ENCODE assay signal across 3 cellular contexts in genomic region chr7:122134793-122135192, GRCh38. TPM values are rescaled to one million over a fixed set of nuclear protein-coding genes. Genes with fewer than 3 reads are reported as not detected.
DNase-seq lines count a peak whose midpoint lies in the region; TF ChIP-seq lines count a peak whose summit lies in the region.
"Not testable (repeated sequence)": the region's sequence is repeated elsewhere in the genome, so short reads cannot be mapped to it uniquely, and the experiment has no call there.

No MANE protein-coding gene starts in this region.

- H2BK120ac ChIP-seq in trophoblast cell (ENCODE audit: insufficient read depth, low read length, poor library complexity): not testable (repeated sequence)

- H4K91ac ChIP-seq in trophoblast cell (ENCODE audit: low read depth, low read length): not testable (repeated sequence)

- H3K9me3 ChIP-seq in HEK293 (ENCODE audit: control insufficient read depth, insufficient read depth, low read depth, low read length); trophoblast cell (ENCODE audit: insufficient read depth, low read depth, low read length): not testable (repeated sequence)

- TF ChIP-seq CTCF in HEK293 (tag by site-specific recombination; IDR thresholded peaks at IDR 0.05): not testable (repeated sequence)

- not testable (repeated sequence) for H3K4me3 ChIP-seq in HEK293 (ENCODE audit: low read depth, low read length); trophoblast cell (ENCODE audit: low read depth, low read length)

- not testable (repeated sequence) for H3K18ac ChIP-seq in trophoblast cell (ENCODE audit: low read length)

- H2AFZ ChIP-seq in trophoblast cell (ENCODE audit: insufficient read depth, low read length, poor library complexity): not testable (repeated sequence)

- POLR2A ChIA-PET in HEK293 (lab: Yijun Ruan, JAX): not testable (repeated sequence)

- H2AK5ac ChIP-seq in trophoblast cell (ENCODE audit: low read length): not testable (repeated sequence)

- not testable (repeated sequence) for H2BK12ac ChIP-seq in trophoblast cell (ENCODE audit: low read length)

- not testable (repeated sequence) for H3K27ac ChIP-seq in HEK293 (ENCODE audit: extremely low read depth, low read depth, low read length); trophoblast cell (ENCODE audit: low read depth, low read length)
- peak overlapping the region; percentile 15 for H3K27ac ChIP-seq in epithelial cell of prostate

- not testable (repeated sequence) for H4K12ac ChIP-seq in trophoblast cell (ENCODE audit: low read depth, low read length)

- H3K27me3 ChIP-seq in trophoblast cell (ENCODE audit: insufficient read depth, low read length): not testable (repeated sequence)

- H3K79me1 ChIP-seq in trophoblast cell (ENCODE audit: low read length): not testable (repeated sequence)

- peaks cover 11% of the 10 kb centered on the region for H3K4me1 ChIP-seq in HEK293 (ENCODE audit: control insufficient read depth, insufficient read depth, low read length)
- H3K4me1 ChIP-seq in trophoblast cell (ENCODE audit: control insufficient read depth in 1 of 2, insufficient read depth in 2 of 2, low read length in 2 of 2): not testable (repeated sequence)

- not testable (repeated sequence) for H3K36me3 ChIP-seq in HEK293 (ENCODE audit: control insufficient read depth in 2 of 2, insufficient read depth in 1 of 2, low read length in 2 of 2); trophoblast cell (ENCODE audit: control insufficient read depth in 1 of 2, insufficient read depth in 2 of 2, low read length in 2 of 2)

- H3K4me2 ChIP-seq in trophoblast cell (ENCODE audit: low read length): not testable (repeated sequence)

- not testable (repeated sequence) for DNase-seq in epithelial cell of prostate (ENCODE audit: low read depth, low spot score); trophoblast cell

- not testable (repeated sequence) for H3K14ac ChIP-seq in trophoblast cell (ENCODE audit: low read length)

- not testable (repeated sequence) for H2BK5ac ChIP-seq in trophoblast cell (ENCODE audit: low read depth, low read length, poor library complexity)

- CTCF ChIA-PET in HEK293 (lab: Yijun Ruan, JAX): not testable (repeated sequence)

- WGBS in trophoblast cell (ENCODE audit: extremely low coverage, insufficient coverage, insufficient read length): no CpG with 5 or more reads among the region's 3 CpGs

- not testable (repeated sequence) for H3K23ac ChIP-seq in trophoblast cell (ENCODE audit: low read length)

- peak overlapping the region; percentile 75 for H3K4ac ChIP-seq in trophoblast cell (ENCODE audit: low read depth, low read length)

- H3K79me2 ChIP-seq in trophoblast cell (ENCODE audit: control insufficient read depth, insufficient read depth, low read length, poor library complexity): not testable (repeated sequence)

- H4K8ac ChIP-seq in trophoblast cell (ENCODE audit: low read depth, low read length): not testable (repeated sequence)

- H3K9ac ChIP-seq in trophoblast cell (ENCODE audit: low read length): not testable (repeated sequence)

TF ChIP-seq in HEK293, 187 proteins besides CTCF, POLR2A, EP300 and RAD21:
- TF ChIP-seq ZNF146 (tag by site-specific recombination; IDR thresholded peaks at IDR 0.05) (peak; percentile 96), ZNF280D (tag by site-specific recombination; IDR thresholded peaks at IDR 0.05) (0 out of 2 replicates have a peak, but pooled peaks have one; percentile 24)

RNA-seq across cellular contexts. Expression of gene AASS, which starts 9.3 kb away (rescaled TPM):
- 16.1 and 16.4 TPM in 2 replicates for polyA plus RNA-seq in trophoblast cell (2013)
